In genomic region chr11:111633756-111634362, GRCh38 we compare ENCODE assay signal across 11 cellular contexts. TPM values are rescaled to one million over a fixed set of nuclear protein-coding genes. Genes with fewer than 3 reads are reported as not detected.
DNase-seq lines count a peak whose midpoint lies in the region; ATAC-seq and TF ChIP-seq lines count a peak whose summit lies in the region.
"Had no signal": no experiment of that assay in that cellular context is flagged by ENCODE, and none has a peak within 500 bp of the region (broad histone marks: within the 10 kb centered on the region; RNA-seq: fewer than 3 reads in every experiment).

No MANE protein-coding gene starts in this region.

- ATAC-seq in activated T-cell treated with anti-CD3 and anti-CD28 coated beads, Interleukin-2, amount 50 U/mL, for 72 hours (replicated peaks in 1 of 2), result peak; percentile 40 to 49
- no peak for ATAC-seq in activated T-cell treated with anti-CD3 and anti-CD28 coated beads, Interleukin-2, amount 50 U/mL, for 4 hours
- ATAC-seq in upper lobe of right lung, result no peak

- H3K4me3 ChIP-seq in hepatocyte, result no peak overlapping the region
- H3K4me3 ChIP-seq in upper lobe of right lung, result no peak overlapping the region
- no peak overlapping the region for H3K4me3 ChIP-seq in spleen

- H3K27ac Mint-ChIP-seq in activated T-cell treated with anti-CD3 and anti-CD28 coated beads, Interleukin-2, amount 50 U/mL, for 72 hours, result peak overlapping the region; percentile 45

- H3K4me3 Mint-ChIP-seq in activated T-cell treated with anti-CD3 and anti-CD28 coated beads, Interleukin-2, amount 50 U/mL, for 72 hours, result no peak overlapping the region
- H3K4me3 Mint-ChIP-seq in activated T-cell treated with anti-CD3 and anti-CD28 coated beads, Interleukin-2, amount 50 U/mL, for 4 hours, result no peak overlapping the region
- H3K4me3 Mint-ChIP-seq: naive B cell had no signal

- no peaks in the 10 kb centered on the region for H3K9me3 ChIP-seq in hepatocyte (ENCODE audit: low read depth)
- H3K9me3 ChIP-seq in upper lobe of right lung, result no peaks in the 10 kb centered on the region
- H3K9me3 ChIP-seq in spleen, result no peaks in the 10 kb centered on the region

- intact Hi-C loops in upper lobe of right lung (cut with DNase I) (no loop called here), spleen (cut with DNase I; ENCODE audit: low total_unique reads) (no loop called here)

- no peaks in the 10 kb centered on the region for H4K20me1 ChIP-seq in hepatocyte (ENCODE audit: insufficient read depth, poor library complexity, severe bottlenecking)

- peaks cover 4% of the 10 kb centered on the region in 2 donors for H3K36me3 Mint-ChIP-seq in activated T-cell treated with anti-CD3 and anti-CD28 coated beads, Interleukin-2, amount 50 U/mL, for 72 hours (ENCODE audit: insufficient read depth in 2 of 2)
- peaks cover 14% of the 10 kb centered on the region for H3K36me3 Mint-ChIP-seq in activated T-cell treated with anti-CD3 and anti-CD28 coated beads, Interleukin-2, amount 50 U/mL, for 4 hours (ENCODE audit: insufficient read depth)

- TF ChIP-seq CTCF in hepatocyte (IDR thresholded peaks at IDR 0.05; ENCODE audit: poor library complexity) (no peak), upper lobe of right lung (IDR thresholded peaks at IDR 0.05) (no peak), spleen (IDR thresholded peaks at IDR 0.05 in 8 of 11, conservative IDR thresholded peaks at IDR 0.05 in 3 of 11) (no peak)

- peaks cover 42% of the 10 kb centered on the region for H3K4me1 Mint-ChIP-seq in activated T-cell treated with anti-CD3 and anti-CD28 coated beads, Interleukin-2, amount 50 U/mL, for 72 hours (ENCODE audit: low read depth)
- H3K4me1 Mint-ChIP-seq in activated T-cell treated with anti-CD3 and anti-CD28 coated beads, Interleukin-2, amount 50 U/mL, for 4 hours (ENCODE audit: low read depth), result peaks cover 35% of the 10 kb centered on the region

- peak overlapping the region; percentile 13 for H3K4me2 ChIP-seq in hepatocyte

- H3K9me2 ChIP-seq in hepatocyte (replicated peaks; ENCODE audit: insufficient read depth), result no peaks in the 10 kb centered on the region

- H3K27ac ChIP-seq in hepatocyte, result peak overlapping the region; percentile 65
- peak overlapping the region; percentile 44 for H3K27ac ChIP-seq in upper lobe of right lung
- no peak overlapping the region for H3K27ac ChIP-seq in spleen

- 62% methylated on average over 3 of the region's 3 CpGs for WGBS in hepatocyte (ENCODE audit: low lambda C conversion rate, missing lambda C conversion rate)
- WGBS in spleen, 5 donors, result 37 to 81% (median 47%) methylated on average over 3 of the region's 3 CpGs

- no peaks in the 10 kb centered on the region for H3K27me3 Mint-ChIP-seq in activated T-cell treated with anti-CD3 and anti-CD28 coated beads, Interleukin-2, amount 50 U/mL, for 72 hours (ENCODE audit: low read depth)
- no peaks in the 10 kb centered on the region for H3K27me3 Mint-ChIP-seq in activated T-cell treated with anti-CD3 and anti-CD28 coated beads, Interleukin-2, amount 50 U/mL, for 4 hours (ENCODE audit: low read depth)
- H3K27me3 Mint-ChIP-seq: naive B cell had no signal

- H3K36me3 ChIP-seq in hepatocyte (replicated peaks; ENCODE audit: insufficient read depth, low read depth) (no peaks in the 10 kb centered on the region), upper lobe of right lung (no peaks in the 10 kb centered on the region), spleen (peaks cover 0 to 21% (median 0%) of the 10 kb centered on the region in 6 donors)

- H3K27me3 ChIP-seq in hepatocyte, result no peaks in the 10 kb centered on the region
- H3K27me3 ChIP-seq in upper lobe of right lung, result no peaks in the 10 kb centered on the region
- no peaks in the 10 kb centered on the region for H3K27me3 ChIP-seq in spleen (replicated peaks in 1 of 7)

- DNase-seq in activated T-cell treated with anti-CD3 and anti-CD28 coated beads, Interleukin-2, amount 50 U/mL, for 72 hours, result no peak
- DNase-seq in activated T-cell treated with anti-CD3 and anti-CD28 coated beads, Interleukin-2, amount 50 U/mL, for 4 hours, result no peak
- DNase-seq in SW480 (ENCODE audit: low spot score) (peak; percentile 70), hepatocyte (ENCODE audit: low spot score) (no peak), upper lobe of right lung (no peak), NAMALWA (ENCODE audit: low spot score) (no peak), NCI-H345 (lab: John Stamatoyannopoulos, UW) (no peak), spleen (no peak)
- DNase-seq: activated CD8-positive, alpha-beta memory T cell treated with anti-CD3 and anti-CD28 coated beads for 24 hours; erythroblast; naive B cell had no signal

- H3K9me3 Mint-ChIP-seq in activated T-cell treated with anti-CD3 and anti-CD28 coated beads, Interleukin-2, amount 50 U/mL, for 72 hours, result no peaks in the 10 kb centered on the region
- H3K9me3 Mint-ChIP-seq in activated T-cell treated with anti-CD3 and anti-CD28 coated beads, Interleukin-2, amount 50 U/mL, for 4 hours, result no peaks in the 10 kb centered on the region
- H3K9me3 Mint-ChIP-seq: naive B cell had no signal

- H3K4me1 ChIP-seq in hepatocyte (ENCODE audit: insufficient read depth), result peaks cover 25% of the 10 kb centered on the region
- peaks cover 22% of the 10 kb centered on the region for H3K4me1 ChIP-seq in upper lobe of right lung
- peaks cover 0 to 32% (median 2%) of the 10 kb centered on the region in 6 donors for H3K4me1 ChIP-seq in spleen

- H3K79me2 ChIP-seq in hepatocyte, result peaks cover 61% of the 10 kb centered on the region

- H2AFZ ChIP-seq in hepatocyte, result no peak overlapping the region

- no peak for TF ChIP-seq POLR2A in spleen (IDR thresholded peaks at IDR 0.05)

RNA-seq across cellular contexts. Expression of gene SIK2, which starts 31.6 kb away (rescaled TPM):
- 1 to 10 TPM; 9.4 to 9.9 TPM for total RNA-seq in activated T-cell treated with anti-CD3 and anti-CD28 coated beads, Interleukin-2, amount 50 U/mL, for 72 hours
- total RNA-seq in activated T-cell treated with anti-CD3 and anti-CD28 coated beads, Interleukin-2, amount 50 U/mL, for 4 hours, result 1 to 10 TPM; 5.9 to 8.3 (median 6.7) TPM
- total RNA-seq in hepatocyte, result 20.5 and 22.2 TPM in 2 replicates
- polyA plus RNA-seq in hepatocyte, result 3.1 and 3.2 TPM in 2 replicates
- total RNA-seq in upper lobe of right lung, result 32.6 TPM
- 10 to 100 TPM; 11.9 to 23.8 (median 17.4) TPM for total RNA-seq in spleen
- 1 to 10 TPM; 1.7 to 2.9 (median 2.3) TPM for polyA plus RNA-seq in spleen

Comparison
In these comparisons a context has a peak if more than half of its experiments do, and no peak if none do; other contexts are left out.
1. ATAC-seq: peak in activated T-cell treated with anti-CD3 and anti-CD28 coated beads, Interleukin-2, amount 50 U/mL, for 72 hours (2 of 2); none in activated T-cell treated with anti-CD3 and anti-CD28 coated beads, Interleukin-2, amount 50 U/mL, for 4 hours (0 of 2) and upper lobe of right lung (single experiment).
2. H3K27ac ChIP-seq: peak in hepatocyte (single experiment) and upper lobe of right lung (single experiment); none in spleen (0 of 8).